14 cellular contexts compared by ENCODE assay signal in genomic region chr9:128595471-128595870, GRCh38.
"Had no signal": no experiment of that assay in that cellular context is flagged by ENCODE, and none has a peak within 500 bp of the region (broad histone marks: within the 10 kb centered on the region; RNA-seq: fewer than 3 reads in every experiment).

No MANE protein-coding gene starts in this region.

- DNase-seq: effector memory CD4-positive, alpha-beta T cell; heart left ventricle; hypothalamus; islet precursor cell; mammary epithelial cell; naive thymus-derived CD4-positive, alpha-beta T cell; nephron progenitor cell; stimulated activated naive CD4-positive, alpha-beta T cell; stomach; trophoblast cell had no signal

- FAIRE-seq: endometrium, frontal cortex had no signal

- H3K4me3 ChIP-seq: heart left ventricle, prostate gland, stomach had no signal

- H3K27ac ChIP-seq: heart left ventricle, parathyroid adenoma, prostate gland, stomach had no signal
